ENCODE assay signal across 10 cellular contexts in genomic region chr22:19962909-19963806, GRCh38. TPM values are rescaled to one million over a fixed set of nuclear protein-coding genes. Genes with fewer than 3 reads are reported as not detected.
DNase-seq lines count a peak whose midpoint lies in the region; ATAC-seq and TF ChIP-seq lines count a peak whose summit lies in the region.
"Had no signal": no experiment of that assay in that cellular context is flagged by ENCODE, and none has a peak within 500 bp of the region (broad histone marks: within the 10 kb centered on the region; RNA-seq: fewer than 3 reads in every experiment).

No MANE protein-coding gene starts in this region.

- peak overlapping the region in 50 of 59 donors; percentile 1 to 88 (median 64) for H3K27ac ChIP-seq in dorsolateral prefrontal cortex
- H3K27ac ChIP-seq in osteoblast (ENCODE audit: low read depth, low read length): peak overlapping the region; percentile 37
- H3K27ac ChIP-seq: ascending aorta, neutrophil had no signal

- peaks cover 19% of the 10 kb centered on the region for H3K4me1 ChIP-seq in osteoblast (ENCODE audit: insufficient read depth, low read length)

- DNase-seq in DMS53 (lab: John Stamatoyannopoulos, UW) (peak; percentile 93), M059J (ENCODE audit: low read depth) (peak; percentile 92), dorsolateral prefrontal cortex (no peak), osteoblast (ENCODE audit: insufficient read length, low spot score, missing footprints) (peak; percentile 65), NCI-H1105 treated with DMSO at 0.1 percent for 48 hours (lab: John Stamatoyannopoulos, UW) (no peak), NCI-H128 (lab: John Stamatoyannopoulos, UW; ENCODE audit: unreplicated experiment) (no peak), NCI-H69 (lab: John Stamatoyannopoulos, UW) (no peak)

- intact Hi-C loops in dorsolateral prefrontal cortex (cut with DNase I): loop anchor here in 1 of 2 donors (5.0 kb wide), 1 partner anchor 169 kb away; the partner anchor contains the start of gene ZDHHC8

- H3K36me3 ChIP-seq in osteoblast (ENCODE audit: insufficient read depth, low read length): peaks cover 49% of the 10 kb centered on the region

- peak overlapping the region in 3 of 59 donors; percentile 4 to 37 (median 21) for H3K4me3 ChIP-seq in dorsolateral prefrontal cortex
- no peak overlapping the region for H3K4me3 ChIP-seq in osteoblast (ENCODE audit: insufficient read depth, low read length)
- H3K4me3 ChIP-seq: ascending aorta had no signal

- TF ChIP-seq CTCF in dorsolateral prefrontal cortex (IDR thresholded peaks at IDR 0.05 in 54 of 56, conservative IDR thresholded peaks at IDR 0.05 in 2 of 56; ENCODE audit: low read depth in 1 of 56, partially characterized antibody in 56 of 56) (no peak), osteoblast (IDR thresholded peaks at IDR 0.05; ENCODE audit: extremely low read depth, low read depth, low read length) (no peak)

- no peak overlapping the region for H2AFZ ChIP-seq in osteoblast (ENCODE audit: low read length)

- H3K27me3 ChIP-seq in dorsolateral prefrontal cortex: no peaks in the 10 kb centered on the region
- no peaks in the 10 kb centered on the region for H3K27me3 ChIP-seq in osteoblast (ENCODE audit: insufficient read depth, low read length)
- H3K27me3 ChIP-seq: ascending aorta, neutrophil had no signal

- no peak for ATAC-seq in HG03045 (IDR thresholded peaks at IDR 0.05; ENCODE audit: unreplicated experiment)

- H3K4me2 ChIP-seq in osteoblast (ENCODE audit: insufficient read depth, low read length): no peak overlapping the region

- peaks cover 27% of the 10 kb centered on the region for H4K20me1 ChIP-seq in osteoblast (ENCODE audit: insufficient read depth, low read length)

- H3K9me3 ChIP-seq in osteoblast (ENCODE audit: low read depth, low read length): no peaks in the 10 kb centered on the region
- H3K9me3 ChIP-seq: ascending aorta, neutrophil had no signal

- H3K79me2 ChIP-seq in osteoblast (ENCODE audit: insufficient read depth, low read length): peaks cover 2% of the 10 kb centered on the region

RNA-seq across cellular contexts. Expression of gene TXNRD2, which starts 21.5 kb away (rescaled TPM):
- total RNA-seq in M059J (2014; rRNA removed; shearing (Covaris generic)): 20.7 and 21.8 TPM in 2 replicates
- total RNA-seq in dorsolateral prefrontal cortex (10 to 100 TPM; 24.8 to 48.9 (median 32.2) TPM), osteoblast (19.5 and 21.5 TPM in 2 replicates)

RNA-seq across cellular contexts. Expression of gene COMT, which starts 21.6 kb away (rescaled TPM):
- total RNA-seq in M059J (2014; rRNA removed; shearing (Covaris generic)): 182 and 248 TPM in 2 replicates
- total RNA-seq in dorsolateral prefrontal cortex: 100 to 1,000 TPM in 87 of 120 experiments, 10 to 100 TPM in 33; 72.4 to 193 (median 113) TPM
- total RNA-seq in osteoblast: 220 and 288 TPM in 2 replicates

RNA-seq across cellular contexts. Expression of gene ARVCF, which starts 53.5 kb away (rescaled TPM):
- total RNA-seq in M059J (2014; rRNA removed; shearing (Covaris generic)): 4.8 and 5.1 TPM in 2 replicates
- 10 to 100 TPM; 14.8 to 57.2 (median 32.4) TPM for total RNA-seq in dorsolateral prefrontal cortex
- 19.7 and 27.1 TPM in 2 replicates for total RNA-seq in osteoblast

RNA-seq across cellular contexts. Expression of gene TANGO2, which starts 57.8 kb away (rescaled TPM):
- total RNA-seq in M059J (2014; rRNA removed; shearing (Covaris generic)): 34.0 and 36.1 TPM in 2 replicates
- total RNA-seq in dorsolateral prefrontal cortex (10 to 100 TPM; 45.5 to 81.1 (median 59.7) TPM), osteoblast (41.8 and 43.8 TPM in 2 replicates)

Comparison
In these comparisons a context has a peak if more than half of its experiments do, and no peak if none do; other contexts are left out.
1. DNase-seq: peak in DMS53 (single experiment), M059J (single experiment) and osteoblast (single experiment); none in dorsolateral prefrontal cortex (0 of 10), NCI-H1105 treated with DMSO at 0.1 percent for 48 hours (single experiment), NCI-H128 (single experiment) and NCI-H69 (single experiment).